Comparison of ENCODE assay signal across 8 cellular contexts in genomic region chr17:42407289-42407836, GRCh38. TPM values are rescaled to one million over a fixed set of nuclear protein-coding genes. Genes with fewer than 3 reads are reported as not detected.
DNase-seq lines count a peak whose midpoint lies in the region; ATAC-seq and TF ChIP-seq lines count a peak whose summit lies in the region.

No MANE protein-coding gene starts in this region.

- H2AFZ ChIP-seq in DND-41 (ENCODE audit: low read depth, low read length): no peak overlapping the region
- no peak overlapping the region for H2AFZ ChIP-seq in Karpas-422 (ENCODE audit: low read length)

- peak; percentile 71 for ATAC-seq in DND-41 (ENCODE audit: insufficient read depth, low read depth)
- no peak for ATAC-seq in HG03378 (IDR thresholded peaks at IDR 0.05; ENCODE audit: unreplicated experiment)
- no peak for ATAC-seq in GM21619 (IDR thresholded peaks at IDR 0.05; ENCODE audit: unreplicated experiment)

- no peaks in the 10 kb centered on the region for H3K9me2 ChIP-seq in Karpas-422 (replicated peaks; ENCODE audit: insufficient read depth, low read length)

- no peaks in the 10 kb centered on the region for H3K9me3 ChIP-seq in DND-41 (ENCODE audit: insufficient read depth, low read length, severe bottlenecking)
- no peaks in the 10 kb centered on the region for H3K9me3 ChIP-seq in Karpas-422 (ENCODE audit: low read length)
- H3K9me3 ChIP-seq in left ventricle myocardium inferior (replicated peaks): no peaks in the 10 kb centered on the region

- intact Hi-C loops in left ventricle myocardium inferior (cut with micrococcal nuclease): loop anchor here (5.0 kb wide), 1 partner anchor 90 kb away; no protein-coding TSS in a partner anchor

- H3K27ac ChIP-seq in DND-41 (ENCODE audit: low read length): no peak overlapping the region
- H3K27ac ChIP-seq in Karpas-422 (ENCODE audit: low read length): no peak overlapping the region
- H3K27ac ChIP-seq in left ventricle myocardium inferior (replicated peaks): peak overlapping the region; percentile 100

- H3K9ac ChIP-seq in DND-41 (ENCODE audit: low read depth, low read length): no peak overlapping the region
- no peak overlapping the region for H3K9ac ChIP-seq in Karpas-422 (ENCODE audit: low read length)

- H3K4me3 ChIP-seq in DND-41 (ENCODE audit: low read depth in 1 of 2, low read length in 2 of 2): no peak overlapping the region
- H3K4me3 ChIP-seq in Karpas-422 (ENCODE audit: low read length): no peak overlapping the region
- peak overlapping the region; percentile 32 for H3K4me3 ChIP-seq in left ventricle myocardium inferior

- no peaks in the 10 kb centered on the region for H3K4me1 ChIP-seq in DND-41 (ENCODE audit: insufficient read depth, low read length)
- H3K4me1 ChIP-seq in Karpas-422 (ENCODE audit: low read length): peaks cover 3% of the 10 kb centered on the region; the same call in 1 of the 2 replicates
- H3K4me1 ChIP-seq in left ventricle myocardium inferior: peaks cover 100% of the 10 kb centered on the region

- H3K27me3 ChIP-seq in DND-41 (ENCODE audit: insufficient read depth, low read length, poor library complexity): peaks cover 12% of the 10 kb centered on the region
- no peaks in the 10 kb centered on the region for H3K27me3 ChIP-seq in Karpas-422 (ENCODE audit: low read length)
- no peaks in the 10 kb centered on the region for H3K27me3 ChIP-seq in left ventricle myocardium inferior (ENCODE audit: low read depth)

- TF ChIP-seq CTCF in DND-41 (IDR thresholded peaks at IDR 0.05; ENCODE audit: borderline replicate concordance, extremely low read depth, low read length, poor library complexity, severe bottlenecking) (no peak), left ventricle myocardium inferior (IDR thresholded peaks at IDR 0.05; ENCODE audit: borderline replicate concordance) (no peak)

- no peaks in the 10 kb centered on the region for H4K20me1 ChIP-seq in DND-41 (ENCODE audit: insufficient read depth, low read length)
- no peaks in the 10 kb centered on the region for H4K20me1 ChIP-seq in Karpas-422 (ENCODE audit: insufficient read depth, low read depth, low read length)

- DNase-seq in DND-41 (peak; percentile 45), Karpas-422 (peak; percentile 84), SK-N-DZ (ENCODE audit: low spot score) (peak; percentile 57), amygdala (lab: John Stamatoyannopoulos, UW) (peak in 54 of 56 donors; percentile 22 to 89 (median 63)), left ventricle myocardium inferior (peak; percentile 88), renal cortical epithelial cell (ENCODE audit: low read depth) (peak; percentile 83)

- H3K79me2 ChIP-seq in DND-41 (ENCODE audit: insufficient read depth, low read length): no peaks in the 10 kb centered on the region
- no peaks in the 10 kb centered on the region for H3K79me2 ChIP-seq in Karpas-422 (ENCODE audit: low read length)

- H3K36me3 ChIP-seq in DND-41 (ENCODE audit: insufficient read depth, low read length): no peaks in the 10 kb centered on the region
- H3K36me3 ChIP-seq in Karpas-422 (ENCODE audit: insufficient read depth, low read length): no peaks in the 10 kb centered on the region
- H3K36me3 ChIP-seq in left ventricle myocardium inferior: peaks cover 30% of the 10 kb centered on the region

- H3K4me2 ChIP-seq in DND-41 (ENCODE audit: insufficient read depth, low read length): no peak overlapping the region
- H3K4me2 ChIP-seq in Karpas-422 (ENCODE audit: low read depth, low read length, poor library complexity, severe bottlenecking): no peak overlapping the region

RNA-seq across cellular contexts. Expression of gene CAVIN1, which starts 15.7 kb away (rescaled TPM):
- not detected in 2 replicates for total RNA-seq in Karpas-422 (2014; rRNA removed; shearing (Covaris generic); ENCODE audit: low replicate concordance)
- not detected in 2 replicates for polyA plus RNA-seq in SK-N-DZ (2014; cell fraction: cytosol; rRNA removed)
- polyA plus RNA-seq in SK-N-DZ (2014; cell fraction: nucleus; rRNA removed): not detected in 2 replicates
- total RNA-seq in left ventricle myocardium inferior (205 TPM), renal cortical epithelial cell (256 and 383 TPM in 2 replicates)

RNA-seq across cellular contexts. Expression of gene STAT3, which starts 19.1 kb away (rescaled TPM):
- 16.3 and 24.4 TPM in 2 replicates for total RNA-seq in Karpas-422 (2014; rRNA removed; shearing (Covaris generic); ENCODE audit: low replicate concordance)
- polyA plus RNA-seq in SK-N-DZ (2014; cell fraction: cytosol; rRNA removed): 20.7 and 23.9 TPM in 2 replicates
- polyA plus RNA-seq in SK-N-DZ (2014; cell fraction: nucleus; rRNA removed): 17.7 and 20.4 TPM in 2 replicates
- total RNA-seq in left ventricle myocardium inferior (116 TPM), renal cortical epithelial cell (118 and 270 TPM in 2 replicates)

RNA-seq across cellular contexts. Expression of gene ATP6V0A1, which starts 51.3 kb away (rescaled TPM):
- total RNA-seq in Karpas-422 (2014; rRNA removed; shearing (Covaris generic); ENCODE audit: low replicate concordance): 53.1 and 59.9 TPM in 2 replicates
- polyA plus RNA-seq in SK-N-DZ (2014; cell fraction: cytosol; rRNA removed): 26.9 and 27.5 TPM in 2 replicates
- polyA plus RNA-seq in SK-N-DZ (2014; cell fraction: nucleus; rRNA removed): 49.7 and 84.7 TPM in 2 replicates
- total RNA-seq in left ventricle myocardium inferior (25.6 TPM), renal cortical epithelial cell (43.6 and 137 TPM in 2 replicates)

Comparison
In these comparisons a context has a peak if more than half of its experiments do, and no peak if none do; other contexts are left out.
1. RNA of gene CAVIN1, which starts 15.7 kb away (total RNA-seq): 256 to 383 TPM in renal cortical epithelial cell and 205 TPM in left ventricle myocardium inferior (single experiment); not detected in Karpas-422; every median in the first group is over 100 times any median in the second.
2. Peak in every context shown above with its lines, with median percentiles within 50 percentile points of each other: DNase-seq.